In the genomic region with DNA sequence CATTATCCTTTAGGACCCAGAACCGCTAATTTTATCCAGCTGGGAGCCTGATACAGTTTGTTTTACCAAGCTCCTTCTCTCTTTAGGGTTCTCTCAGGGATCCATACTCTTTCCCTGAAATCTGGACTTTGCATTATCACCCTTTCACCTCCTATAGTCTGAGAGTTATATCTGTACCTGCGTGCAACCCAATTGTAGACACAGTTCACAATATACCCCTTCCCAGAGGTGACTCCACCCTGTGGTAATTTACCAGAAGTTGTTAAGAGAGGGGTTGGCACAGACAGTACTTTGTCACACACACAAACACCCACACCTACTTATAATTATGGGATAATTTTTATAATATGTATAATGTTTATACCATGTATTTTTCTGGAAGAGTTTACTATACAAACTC, we compare ENCODE assay signal across 21 cellular contexts.
"Had no signal": no experiment of that assay in that cellular context is flagged by ENCODE, and none has a peak within 500 bp of the region (broad histone marks: within the 10 kb centered on the region; RNA-seq: fewer than 3 reads in every experiment).

No MANE protein-coding gene starts in this region.

- DNase-seq: dermis blood vessel endothelial cell; dorsolateral prefrontal cortex; effector CD4-positive, alpha-beta T cell; effector memory CD4-positive, alpha-beta T cell; foreskin keratinocyte; heart left ventricle; hypothalamus; immature natural killer cell; islet precursor cell; kidney; kidney glomerular epithelial cell; left lung; left ventricle myocardium superior; lower lobe of right lung; mesenchymal stem cell; midbrain had no signal

- H3K36me3 ChIP-seq: esophagus muscularis mucosa, gastroesophageal sphincter, heart left ventricle, left lung, lower lobe of right lung had no signal

- H3K27me3 ChIP-seq: dorsolateral prefrontal cortex, esophagus muscularis mucosa, gastroesophageal sphincter, heart left ventricle, hepatocyte, left lung had no signal

- FAIRE-seq: endothelial cell of umbilical vein had no signal

- H2AFZ ChIP-seq: hepatocyte had no signal

- H3K9me3 ChIP-seq: lower lobe of right lung had no signal

- H3K4me2 ChIP-seq: hepatocyte had no signal

- H3K27ac ChIP-seq: coronary artery, dorsolateral prefrontal cortex, esophagus muscularis mucosa, foreskin keratinocyte, gastroesophageal sphincter, heart left ventricle, hepatocyte, left lung, lower lobe of right lung had no signal

- H3K79me2 ChIP-seq: hepatocyte had no signal

- H3K4me1 ChIP-seq: esophagus muscularis mucosa, foreskin keratinocyte, gastroesophageal sphincter, left lung, lower lobe of right lung had no signal

- H3K4me3 ChIP-seq: coronary artery, dorsolateral prefrontal cortex, esophagus muscularis mucosa, gastroesophageal sphincter, heart left ventricle, hepatocyte, left lung, lower lobe of right lung had no signal
